ENCODE assay signal across 19 cellular contexts in the genomic region with DNA sequence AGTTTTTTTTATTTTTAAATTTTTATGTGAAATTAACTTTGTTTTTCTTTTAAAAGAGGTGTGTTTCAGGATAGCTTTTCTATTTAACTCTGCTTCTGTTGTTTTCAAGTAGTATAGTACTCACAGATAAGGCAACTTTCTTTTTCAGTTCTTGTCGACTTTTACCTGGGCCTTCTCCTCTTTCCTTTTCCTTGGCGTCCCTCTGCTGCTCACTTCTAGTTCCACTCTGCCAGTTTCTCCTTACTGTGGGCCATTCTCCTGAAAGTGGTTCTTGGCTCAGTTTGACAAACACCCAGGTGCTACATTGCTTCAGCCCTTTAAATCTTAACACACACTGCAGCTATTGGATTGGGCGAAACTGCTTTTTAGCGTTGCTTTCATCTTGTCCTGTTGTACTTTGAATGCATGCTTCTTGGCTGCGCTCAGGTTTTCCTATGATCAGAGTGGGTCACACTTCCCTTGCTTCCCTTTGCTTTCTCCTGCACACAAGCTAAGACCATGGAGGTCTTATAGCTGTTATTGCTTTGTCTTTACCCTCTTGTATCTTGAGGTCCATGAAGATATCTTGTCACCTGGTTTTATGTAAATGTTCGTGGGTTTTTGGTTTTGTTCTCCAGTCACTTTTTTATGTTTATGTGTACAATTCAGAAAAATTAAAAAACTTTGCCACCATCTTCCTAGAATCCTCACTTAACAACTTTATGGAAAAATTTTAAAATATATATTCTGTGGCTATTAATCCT. TPM values are rescaled to one million over a fixed set of nuclear protein-coding genes. Genes with fewer than 3 reads are reported as not detected.
A peak's percentile ranks its signal among the peaks of the same experiment; 100 is the strongest.
DNase-seq lines count a peak whose midpoint lies in the region; ATAC-seq and TF ChIP-seq lines count a peak whose summit lies in the region.
"Had no signal": no experiment of that assay in that cellular context is flagged by ENCODE, and none has a peak within 500 bp of the region (broad histone marks: within the 10 kb centered on the region; RNA-seq: fewer than 3 reads in every experiment).

No MANE protein-coding gene starts in this region.

- H3K79me2 ChIP-seq in H9 (ENCODE audit: insufficient read depth, low read length): no peaks in the 10 kb centered on the region

- peaks cover 45% of the 10 kb centered on the region for H3K4me1 Mint-ChIP-seq in activated CD8-positive, alpha-beta memory T cell treated with anti-CD3 and anti-CD28 coated beads, Interleukin-2, amount 10 ng/mL, durations not matched to agents 7 days and 5 days
- H3K4me1 Mint-ChIP-seq in H9: no peaks in the 10 kb centered on the region
- peaks cover 21% of the 10 kb centered on the region for H3K4me1 Mint-ChIP-seq in activated naive CD8-positive, alpha-beta T cell treated with anti-CD3 and anti-CD28 coated beads, Interleukin-2, amount 50 U/mL, for 24 hours

- H3K9me3 Mint-ChIP-seq in activated CD8-positive, alpha-beta memory T cell treated with anti-CD3 and anti-CD28 coated beads, Interleukin-2, amount 10 ng/mL, durations not matched to agents 7 days and 5 days (ENCODE audit: low read depth): no peaks in the 10 kb centered on the region
- no peaks in the 10 kb centered on the region for H3K9me3 Mint-ChIP-seq in H9
- H3K9me3 Mint-ChIP-seq in activated naive CD8-positive, alpha-beta T cell treated with anti-CD3 and anti-CD28 coated beads, Interleukin-2, amount 50 U/mL, for 24 hours: no peaks in the 10 kb centered on the region
- H3K9me3 Mint-ChIP-seq: CD8-positive, alpha-beta T cell; IgD-negative memory B cell had no signal

- no peak overlapping the region for H3K18ac ChIP-seq in H9 (ENCODE audit: insufficient read length, low read depth, low read length)

- no peaks in the 10 kb centered on the region for H3K27me3 Mint-ChIP-seq in activated CD8-positive, alpha-beta memory T cell treated with anti-CD3 and anti-CD28 coated beads, Interleukin-2, amount 10 ng/mL, durations not matched to agents 7 days and 5 days
- H3K27me3 Mint-ChIP-seq in H9 (ENCODE audit: low read depth): no peaks in the 10 kb centered on the region
- no peaks in the 10 kb centered on the region for H3K27me3 Mint-ChIP-seq in activated naive CD8-positive, alpha-beta T cell treated with anti-CD3 and anti-CD28 coated beads, Interleukin-2, amount 50 U/mL, for 24 hours
- H3K27me3 Mint-ChIP-seq: IgD-negative memory B cell had no signal

- in situ Hi-C loops in gastrocnemius medialis (cut with MboI; ENCODE audit: low sequenced_read_pairs in 4 of 4): no loop called here

- H3K4me3 Mint-ChIP-seq in activated CD8-positive, alpha-beta memory T cell treated with anti-CD3 and anti-CD28 coated beads, Interleukin-2, amount 10 ng/mL, durations not matched to agents 7 days and 5 days: peak overlapping the region; percentile 48
- no peak overlapping the region for H3K4me3 Mint-ChIP-seq in H9
- H3K4me3 Mint-ChIP-seq in activated naive CD8-positive, alpha-beta T cell treated with anti-CD3 and anti-CD28 coated beads, Interleukin-2, amount 50 U/mL, for 24 hours: no peak overlapping the region
- H3K4me3 Mint-ChIP-seq: CD8-positive, alpha-beta T cell; IgD-negative memory B cell had no signal

- H2BK20ac ChIP-seq in H9 (ENCODE audit: low read depth, low read length, poor library complexity, severe bottlenecking): no peak overlapping the region

- H3K36me3 Mint-ChIP-seq in activated CD8-positive, alpha-beta memory T cell treated with anti-CD3 and anti-CD28 coated beads, Interleukin-2, amount 10 ng/mL, durations not matched to agents 7 days and 5 days: peaks cover 62% of the 10 kb centered on the region
- H3K36me3 Mint-ChIP-seq in H9 (ENCODE audit: insufficient read depth in 1 of 3, low read depth in 3 of 3): peaks cover 8 to 58% (median 51%) of the 10 kb centered on the region in 3 experiments; a peak in 5 of 7 replicates
- H3K36me3 Mint-ChIP-seq in activated naive CD8-positive, alpha-beta T cell treated with anti-CD3 and anti-CD28 coated beads, Interleukin-2, amount 50 U/mL, for 24 hours (ENCODE audit: low read depth): peaks cover 48% of the 10 kb centered on the region

- no peak overlapping the region for H3K56ac ChIP-seq in H9 (ENCODE audit: insufficient read length, low read depth, low read length)

- H3K27ac Mint-ChIP-seq in activated CD8-positive, alpha-beta memory T cell treated with anti-CD3 and anti-CD28 coated beads, Interleukin-2, amount 10 ng/mL, durations not matched to agents 7 days and 5 days: peak overlapping the region; percentile 65
- H3K27ac Mint-ChIP-seq in H9: peak overlapping the region in 2 of 3 experiments; percentile 38 to 44; a peak in 3 of 7 replicates
- H3K27ac Mint-ChIP-seq in activated naive CD8-positive, alpha-beta T cell treated with anti-CD3 and anti-CD28 coated beads, Interleukin-2, amount 50 U/mL, for 24 hours: peak overlapping the region; percentile 37
- H3K27ac Mint-ChIP-seq: CD8-positive, alpha-beta T cell had no signal

- H3K4ac ChIP-seq in H9 (ENCODE audit: low read depth, low read length): no peak overlapping the region

- H2BK5ac ChIP-seq in H9 (ENCODE audit: insufficient read length, low read length): no peak overlapping the region

- no peak overlapping the region for H4K91ac ChIP-seq in H9 (ENCODE audit: insufficient read length, low read depth, low read length)

- ATAC-seq in activated CD8-positive, alpha-beta memory T cell treated with anti-CD3 and anti-CD28 coated beads, Interleukin-2, amount 10 ng/mL, durations not matched to agents 7 days and 5 days: peak; percentile 30
- ATAC-seq in activated naive CD8-positive, alpha-beta T cell treated with anti-CD3 and anti-CD28 coated beads, Interleukin-2, amount 50 U/mL, for 24 hours: no peak
- ATAC-seq in gastrocnemius medialis (no peak), esophagus mucosa (no peak)
- ATAC-seq: A549; activated CD4-positive, CD25-positive, alpha-beta regulatory T cell treated with anti-CD3 and anti-CD28 coated beads, Interleukin-2, amount 50 U/mL, for 24 hours; CD8-positive, alpha-beta T cell had no signal

- no peaks in the 10 kb centered on the region for H3K23me2 ChIP-seq in H9 (ENCODE audit: insufficient read length, low read depth, low read length, poor library complexity, severe bottlenecking)

- no peak overlapping the region for H3K4me2 ChIP-seq in H9 (ENCODE audit: insufficient read depth, insufficient read length, low read length)
- H3K4me2 ChIP-seq: A549 had no signal

- H3K36me3 ChIP-seq in gastrocnemius medialis: peaks cover 7 to 48% of the 10 kb centered on the region in 2 donors

- intact Hi-C loops in gastrocnemius medialis (cut with DNase I; ENCODE audit: low total_unique reads): no loop called here

- H3K4me3 ChIP-seq in gastrocnemius medialis: no peak overlapping the region
- H3K4me3 ChIP-seq: A549, HAP-1 had no signal

- no peak overlapping the region for H3T11ph ChIP-seq in H9 (ENCODE audit: low read length)

- H3K9ac ChIP-seq in H9 (ENCODE audit: extremely low read depth, insufficient read length, low read length): no peak overlapping the region

- no peaks in the 10 kb centered on the region for H3K9me3 ChIP-seq in H9 (ENCODE audit: control insufficient read depth, low read depth, low read length)
- no peaks in the 10 kb centered on the region for H3K9me3 ChIP-seq in gastrocnemius medialis
- H3K9me3 ChIP-seq: A549, HAP-1, neutrophil had no signal

- no CpG with 5 or more reads among the region's 6 CpGs for WGBS in H9 (ENCODE audit: extremely low coverage, insufficient read length, low lambda C conversion rate)

- H4K8ac ChIP-seq in H9 (replicated peaks; ENCODE audit: insufficient read length, low read depth, low read length): no peak overlapping the region

- H4K20me1 ChIP-seq in H9 (ENCODE audit: control insufficient read depth, insufficient read depth, insufficient read length): no peaks in the 10 kb centered on the region

- no peak overlapping the region for H4K5ac ChIP-seq in H9 (ENCODE audit: insufficient read length, low read depth, low read length)

- TF ChIP-seq POLR2A in gastrocnemius medialis (IDR thresholded peaks at IDR 0.05): no peak

- H2AK5ac ChIP-seq in H9 (ENCODE audit: insufficient read length, low read length): no peak overlapping the region

- no peak overlapping the region for H3K27ac ChIP-seq in H9 (ENCODE audit: insufficient read length, low read depth, low read length)
- H3K27ac ChIP-seq in gastrocnemius medialis: peak overlapping the region in 3 of 4 donors; percentile 8 to 53 (median 38)
- H3K27ac ChIP-seq: A549, neutrophil had no signal

- H3K4me1 ChIP-seq in H9 (ENCODE audit: insufficient read depth, low read length) (no peaks in the 10 kb centered on the region), gastrocnemius medialis (peaks cover 0 to 8% of the 10 kb centered on the region in 2 donors)
- H3K4me1 ChIP-seq: A549, HAP-1 had no signal

- H2BK15ac ChIP-seq in H9 (ENCODE audit: low read depth, low read length): no peak overlapping the region

- DNase-seq in activated CD8-positive, alpha-beta memory T cell treated with anti-CD3 and anti-CD28 coated beads, Interleukin-2, amount 10 ng/mL, durations not matched to agents 7 days and 5 days: no peak
- DNase-seq in activated CD8-positive, alpha-beta memory T cell treated with anti-CD3 and anti-CD28 coated beads, Interleukin-2, amount 50 U/mL, for 48 hours: no peak
- DNase-seq in H9 (no peak), gastrocnemius medialis (no peak), D341Med (ENCODE audit: low spot score) (no peak), NCI-H748 (lab: John Stamatoyannopoulos, UW; ENCODE audit: unreplicated experiment) (no peak)
- DNase-seq in activated naive CD8-positive, alpha-beta T cell treated with anti-CD3 and anti-CD28 coated beads, Interleukin-2, amount 50 U/mL, for 24 hours: no peak
- DNase-seq: amniotic stem cell; CD8-positive, alpha-beta T cell; NCI-H1092; stimulated activated CD4-positive, alpha-beta T cell treated with anti-CD3 and anti-CD28 coated beads, Interleukin-2, amount 100 ng/mL, for 48 hours; stimulated activated CD8-positive, alpha-beta memory T cell treated with anti-CD3 and anti-CD28 coated beads, Interleukin-4, amount 100 ng/mL, for 48 hours; T-helper 1 cell had no signal

- H2BK12ac ChIP-seq in H9 (ENCODE audit: insufficient read length, low read depth, low read length): no peak overlapping the region

- no peak overlapping the region for H2BK120ac ChIP-seq in H9 (ENCODE audit: low read depth, low read length, poor library complexity, severe bottlenecking)

- no peak overlapping the region for H3K23ac ChIP-seq in H9 (ENCODE audit: insufficient read length, low read depth, low read length)

- H3K14ac ChIP-seq in H9 (ENCODE audit: insufficient read depth, low read length): no peak overlapping the region

- H3K79me1 ChIP-seq in H9 (ENCODE audit: insufficient read depth, low read depth, low read length, poor library complexity, severe bottlenecking): no peaks in the 10 kb centered on the region

- no peak overlapping the region for H2AFZ ChIP-seq in H9 (ENCODE audit: low read length)

- CTCF ChIA-PET in activated CD8-positive, alpha-beta memory T cell treated with anti-CD3 and anti-CD28 coated beads, Interleukin-2, amount 10 ng/mL, durations not matched to agents 7 days and 5 days (lab: Charles Lee): interaction anchor here (1.0 to 1.2 kb wide), 2 partner anchors 9 to 45 kb away, joined by 3 to 5 read pairs; no protein-coding TSS in a partner anchor

- no peaks in the 10 kb centered on the region for H3K27me3 ChIP-seq in H9 (ENCODE audit: insufficient read depth, low read length)
- no peaks in the 10 kb centered on the region for H3K27me3 ChIP-seq in gastrocnemius medialis
- H3K27me3 ChIP-seq: neutrophil had no signal

- TF ChIP-seq CTCF in H9 (conservative IDR thresholded peaks at IDR 0.05) (no peak), gastrocnemius medialis (IDR thresholded peaks at IDR 0.05 in 4 of 5, conservative IDR thresholded peaks at IDR 0.05 in 1 of 5) (no peak)

RNA-seq across cellular contexts. Expression of a gene that starts 21.6 kb away (rescaled TPM):
- total RNA-seq in activated CD8-positive, alpha-beta memory T cell treated with anti-CD3 and anti-CD28 coated beads, Interleukin-2, amount 10 ng/mL, durations not matched to agents 7 days and 5 days: 10 to 100 TPM; 23.9 to 27.1 TPM
- 20.4 and 22.5 TPM in 2 replicates for total RNA-seq in H9 (2021)
- 10 to 100 TPM; 10.6 to 26.2 (median 15.5) TPM for total RNA-seq in gastrocnemius medialis
- total RNA-seq in esophagus mucosa: 16.0 TPM

RNA-seq across cellular contexts. Expression of a gene that starts 21.7 kb away (rescaled TPM):
- 100 to 1,000 TPM; 114 to 131 TPM for total RNA-seq in activated CD8-positive, alpha-beta memory T cell treated with anti-CD3 and anti-CD28 coated beads, Interleukin-2, amount 10 ng/mL, durations not matched to agents 7 days and 5 days
- 139 and 143 TPM in 2 replicates for total RNA-seq in H9 (2021)
- 100 to 1,000 TPM; 155 to 306 (median 198) TPM for total RNA-seq in gastrocnemius medialis
- 121 TPM for total RNA-seq in esophagus mucosa
